ENCODE assay signal across 16 cellular contexts in genomic region chr1:6167391-6168303, GRCh38. TPM values are rescaled to one million over a fixed set of nuclear protein-coding genes. Genes with fewer than 3 reads are reported as not detected.
DNase-seq lines count a peak whose midpoint lies in the region; ATAC-seq, FAIRE-seq and TF ChIP-seq lines count a peak whose summit lies in the region.
"Had no signal": no experiment of that assay in that cellular context is flagged by ENCODE, and none has a peak within 500 bp of the region (broad histone marks: within the 10 kb centered on the region; RNA-seq: fewer than 3 reads in every experiment).

No MANE protein-coding gene starts in this region.

- H3K9me3 ChIP-seq in H1 (ENCODE audit: insufficient read depth in 2 of 2, low read depth in 1 of 2, low read length in 1 of 2) (no peaks in the 10 kb centered on the region), neuronal stem cell (replicated peaks in 1 of 2; ENCODE audit: control insufficient read depth in 2 of 2, insufficient read depth in 1 of 2, low read depth in 1 of 2, low read length in 2 of 2) (no peaks in the 10 kb centered on the region)
- H3K9me3 ChIP-seq: BLaER1 treated with 17β-estradiol and CSF1 and Interleukin-3, amounts not matched to agents 10 nM and 100 nM had no signal

- no peak overlapping the region for H3K18ac ChIP-seq in H1 (ENCODE audit: extremely low read depth, low read length)
- H3K18ac ChIP-seq in neuronal stem cell (ENCODE audit: low read length): no peak overlapping the region

- no peak overlapping the region for H2BK20ac ChIP-seq in H1 (ENCODE audit: low read length)

- no peaks in the 10 kb centered on the region for H3K4me1 Mint-ChIP-seq in osteocyte (ENCODE audit: unreplicated experiment)
- H3K4me1 Mint-ChIP-seq: CD4-positive, CD25-positive, alpha-beta regulatory T cell had no signal

- peaks cover 3% of the 10 kb centered on the region for H3K27me3 Mint-ChIP-seq in osteocyte (ENCODE audit: unreplicated experiment)

- H2BK120ac ChIP-seq in H1 (replicated peaks; ENCODE audit: low read depth, low read length): no peak overlapping the region
- no peak overlapping the region for H2BK120ac ChIP-seq in neuronal stem cell (ENCODE audit: low read depth, low read length)

- no peak for TF ChIP-seq POLR2A in H1 (IDR thresholded peaks at IDR 0.05; ENCODE audit: control extremely low read depth in 1 of 2, low read depth in 2 of 2, low read length in 2 of 2)

- POLR2A ChIA-PET in H1 (lab: Charles Lee; ENCODE audit: partially characterized antibody): interaction anchor here (0.9 to 2.3 kb wide), 3 partner anchors 16 to 52 kb away, joined by 3 to 9 read pairs (median 4); no protein-coding TSS in a partner anchor

- H3K9ac ChIP-seq in H1 (replicated peaks in 1 of 4; ENCODE audit: extremely low read depth in 1 of 4, low read depth in 3 of 4, low read length in 3 of 4) (no peak overlapping the region), neuronal stem cell (ENCODE audit: low read depth, low read length, poor library complexity) (no peak overlapping the region)
- H3K9ac ChIP-seq: BLaER1 treated with 17β-estradiol and CSF1 and Interleukin-3, amounts not matched to agents 10 nM and 100 nM had no signal

- no peak overlapping the region for H2AFZ ChIP-seq in H1 (ENCODE audit: low read length)
- no peak overlapping the region for H2AFZ ChIP-seq in neuronal stem cell (ENCODE audit: low read length)

- TF ChIP-seq EP300 in H1 (IDR thresholded peaks at IDR 0.05; ENCODE audit: borderline replicate concordance in 1 of 2, low read depth in 2 of 2, low read length in 2 of 2): no peak

- 93% methylated on average over 28 of the region's 34 CpGs; no CpG with 5 or more reads in 1 of the 2 experiments for WGBS in H1 (ENCODE audit: extremely low coverage in 1 of 2, insufficient coverage in 1 of 2, insufficient read length in 1 of 2, insufficient replicate concordance in 2 of 2, low coverage in 1 of 2, low lambda C conversion rate in 2 of 2, missing lambda C conversion rate in 1 of 2), 2 experiments
- WGBS in neuronal stem cell (ENCODE audit: extremely low coverage in 2 of 2, insufficient read length in 2 of 2, insufficient replicate concordance in 1 of 2), 2 donors: no CpG with 5 or more reads among the region's 34 CpGs

- H3K36me3 Mint-ChIP-seq in osteocyte (ENCODE audit: unreplicated experiment): no peaks in the 10 kb centered on the region
- H3K36me3 Mint-ChIP-seq: CD4-positive, CD25-positive, alpha-beta regulatory T cell had no signal

- H3K4me1 ChIP-seq in H1 (replicated peaks in 1 of 4; ENCODE audit: control insufficient read depth in 3 of 4, insufficient read depth in 4 of 4, low read length in 3 of 4) (no peaks in the 10 kb centered on the region; a peak in 1 of 7 replicates), neuronal stem cell (ENCODE audit: control insufficient read depth in 2 of 2, insufficient read depth in 1 of 2, low read depth in 1 of 2, low read length in 2 of 2) (no peaks in the 10 kb centered on the region)

- no peak overlapping the region; the same call in 1 of the 2 replicates for H4K8ac ChIP-seq in H1 (ENCODE audit: extremely low read depth, insufficient read depth, low read length)
- no peak overlapping the region for H4K8ac ChIP-seq in neuronal stem cell (ENCODE audit: low read depth, low read length)

- intact Hi-C loops in left ventricle myocardium superior (cut with micrococcal nuclease): no loop called here
- intact Hi-C loops in Right ventricle myocardium superior (cut with DNase I): no loop called here

- peak; percentile 10 for DNase-seq in left ventricle myocardium superior
- DNase-seq in Right ventricle myocardium superior: no peak
- DNase-seq in H1 (ENCODE audit: low read depth in 1 of 2, low spot score in 2 of 2): no peak
- DNase-seq in neuronal stem cell (ENCODE audit: low spot score): no peak
- DNase-seq in NK-92 (lab: John Stamatoyannopoulos, UW; ENCODE audit: unreplicated experiment): no peak
- no peak for DNase-seq in stimulated activated naive CD4-positive, alpha-beta T cell treated with Interleukin-2 at 50 U/mL for 16 hours (lab: John Stamatoyannopoulos, UW)
- DNase-seq in osteocyte (ENCODE audit: extremely low spot score, unreplicated experiment): no peak
- no peak for DNase-seq in epidermal melanocyte (ENCODE audit: insufficient read length, low spot score)
- DNase-seq: 8988T; AML-193; CD4-positive, CD25-positive, alpha-beta regulatory T cell; DMS53; GF-D8 had no signal

- no peak for TF ChIP-seq RAD21 in H1 (IDR thresholded peaks at IDR 0.05 in 1 of 2, conservative IDR thresholded peaks at IDR 0.05 in 1 of 2; ENCODE audit: low read depth in 2 of 2, low read length in 2 of 2)

- TF ChIP-seq CTCF in H1 (IDR thresholded peaks at IDR 0.05; ENCODE audit: control extremely low read depth in 1 of 3, insufficient read depth in 1 of 3, low read depth in 1 of 3, low read length in 3 of 3): no peak
- TF ChIP-seq CTCF in osteocyte (IDR thresholded peaks at IDR 0.05): no peak

- no peak overlapping the region for H2AK5ac ChIP-seq in H1 (ENCODE audit: low read depth, low read length)
- H2AK5ac ChIP-seq in neuronal stem cell (ENCODE audit: low read depth, low read length): no peak overlapping the region

- peaks cover 3% of the 10 kb centered on the region in 2 experiments for H4K20me1 ChIP-seq in H1 (replicated peaks in 1 of 2; ENCODE audit: control insufficient read depth in 1 of 2, insufficient read depth in 2 of 2, low read length in 2 of 2)

- no peak overlapping the region for H3K14ac ChIP-seq in H1 (ENCODE audit: insufficient read length)
- no peak overlapping the region for H3K14ac ChIP-seq in neuronal stem cell (ENCODE audit: low read length)

- H3K4me3 Mint-ChIP-seq in osteocyte (ENCODE audit: unreplicated experiment): no peak overlapping the region
- H3K4me3 Mint-ChIP-seq: CD4-positive, CD25-positive, alpha-beta regulatory T cell had no signal

- CTCF ChIA-PET in H1 (lab: Charles Lee; ENCODE audit: partially characterized antibody): interaction anchor here (0.6 to 1.9 kb wide), 12 partner anchors 10 to 133 kb away, joined by 3 to 7 read pairs (median 4); no protein-coding TSS in a partner anchor

- H3K27ac ChIP-seq in H1 (ENCODE audit: low read depth, low read length): no peak overlapping the region
- no peak overlapping the region for H3K27ac ChIP-seq in neuronal stem cell (replicated peaks; ENCODE audit: low read length)
- H3K27ac ChIP-seq: BLaER1 treated with 17β-estradiol and CSF1 and Interleukin-3, amounts not matched to agents 10 nM and 100 nM had no signal

- H2BK5ac ChIP-seq in H1 (ENCODE audit: low read depth, low read length): no peak overlapping the region
- peak overlapping the region; percentile 24 for H2BK5ac ChIP-seq in neuronal stem cell (ENCODE audit: low read length)

- H3K36me3 ChIP-seq in H1 (ENCODE audit: control insufficient read depth in 2 of 4, insufficient read depth in 4 of 4, low read length in 3 of 4): no peaks in the 10 kb centered on the region
- H3K36me3 ChIP-seq in neuronal stem cell (replicated peaks in 1 of 2; ENCODE audit: control insufficient read depth in 2 of 2, insufficient read depth in 2 of 2, low read length in 2 of 2): no peaks in the 10 kb centered on the region
- H3K36me3 ChIP-seq: BLaER1 treated with 17β-estradiol and CSF1 and Interleukin-3, amounts not matched to agents 10 nM and 100 nM had no signal

- no peaks in the 10 kb centered on the region for H3K23me2 ChIP-seq in H1 (ENCODE audit: low read depth, low read length)

- H3K27me3 ChIP-seq in H1 (replicated peaks in 1 of 4; ENCODE audit: control insufficient read depth in 3 of 4, extremely low read depth in 1 of 4, insufficient read depth in 3 of 4, low read length in 3 of 4) (no peaks in the 10 kb centered on the region; a peak in 1 of 7 replicates), neuronal stem cell (ENCODE audit: control insufficient read depth in 3 of 3, insufficient read depth in 3 of 3, low read depth in 1 of 3, low read length in 3 of 3) (peaks cover 0 to 79% (median under 1%) of the 10 kb centered on the region in 3 experiments)

- H4K91ac ChIP-seq in H1 (replicated peaks; ENCODE audit: insufficient read length, low read length): no peak overlapping the region
- H4K91ac ChIP-seq in neuronal stem cell (ENCODE audit: low read depth, low read length, poor library complexity): no peak overlapping the region

- H3K79me2 ChIP-seq in H1 (ENCODE audit: control insufficient read depth in 1 of 2, insufficient read depth in 2 of 2, low read length in 2 of 2): no peaks in the 10 kb centered on the region

- H2BK15ac ChIP-seq in H1 (ENCODE audit: low read length) (0 out of 2 replicates have a peak overlapping the region, but pooled peaks have one; percentile 75), neuronal stem cell (ENCODE audit: low read length) (no peak overlapping the region)

- FAIRE-seq in H1 (lab: Jason Lieb, UNC): no peak
- FAIRE-seq: GM19239, H54 had no signal

- no peak overlapping the region for H3K27ac Mint-ChIP-seq in osteocyte (ENCODE audit: unreplicated experiment)

- H3K79me1 ChIP-seq in H1 (ENCODE audit: low read depth, low read length) (no peaks in the 10 kb centered on the region), neuronal stem cell (ENCODE audit: low read depth, low read length) (no peaks in the 10 kb centered on the region)

- H2BK12ac ChIP-seq in H1 (ENCODE audit: low read depth, low read length): 0 out of 2 replicates have a peak overlapping the region, but pooled peaks have one; percentile 2
- no peak overlapping the region for H2BK12ac ChIP-seq in neuronal stem cell (ENCODE audit: low read length)

- H3K4me2 ChIP-seq in H1 (ENCODE audit: insufficient read depth in 1 of 2, low read depth in 2 of 2, low read length in 2 of 2): no peak overlapping the region
- H3K4me2 ChIP-seq in neuronal stem cell (ENCODE audit: insufficient read depth, low read length, poor library complexity, severe bottlenecking): no peak overlapping the region

- ATAC-seq in left ventricle myocardium superior (no peak), Right ventricle myocardium superior (ENCODE audit: poor library complexity) (no peak)

- H3K23ac ChIP-seq in H1 (ENCODE audit: insufficient read length) (no peak overlapping the region), neuronal stem cell (ENCODE audit: low read depth, low read length, poor library complexity) (no peak overlapping the region)

- H4K5ac ChIP-seq in H1 (ENCODE audit: insufficient read length, low read depth, low read length): no peak overlapping the region

- no peaks in the 10 kb centered on the region for H3K9me3 Mint-ChIP-seq in osteocyte (ENCODE audit: unreplicated experiment)
- H3K9me3 Mint-ChIP-seq: CD4-positive, CD25-positive, alpha-beta regulatory T cell had no signal

- H3K56ac ChIP-seq in H1 (replicated peaks; ENCODE audit: insufficient read length, low read depth, low read length): no peak overlapping the region

- H3K4me3 ChIP-seq in H1 (ENCODE audit: extremely low read depth in 1 of 4, insufficient read depth in 2 of 4, low read depth in 3 of 4, low read length in 4 of 4): no peak overlapping the region
- no peak overlapping the region for H3K4me3 ChIP-seq in neuronal stem cell (ENCODE audit: low read length in 2 of 2)
- H3K4me3 ChIP-seq: BLaER1 treated with 17β-estradiol and CSF1 and Interleukin-3, amounts not matched to agents 10 nM and 100 nM had no signal

- no peak overlapping the region for H3K4ac ChIP-seq in H1 (replicated peaks; ENCODE audit: insufficient read length, low read depth, low read length)
- no peak overlapping the region for H3K4ac ChIP-seq in neuronal stem cell (ENCODE audit: low read length)

RNA-seq across cellular contexts. Expression of gene CHD5, which starts 12.5 kb away (rescaled TPM):
- 0.12 TPM for total RNA-seq in left ventricle myocardium superior
- not detected for total RNA-seq in Right ventricle myocardium superior
- total RNA-seq in H1 (2021; fragmentation: NEBNext Ultra II Directional; extraction: Animal tissue kit (Norgen Biotek cat#: 25700)): 0.94 and 1.8 TPM in 2 replicates
- 0.42 and 0.58 TPM in 2 replicates for polyA plus RNA-seq in H1 (2011; rRNA removed)
- 0.48 TPM for polyA plus RNA-seq in H1 (2011; cell fraction: cytosol; rRNA removed)
- 3.5 TPM for polyA plus RNA-seq in H1 (2011; cell fraction: nucleus; rRNA removed)
- 0.48 to 1.5 TPM (median 0.97 TPM) in 4 replicates for polyA plus RNA-seq in H1 (2012, experiment 1 of 2)
- 0.43 TPM for polyA plus RNA-seq in H1 (2012, experiment 2 of 2)
- polyA plus RNA-seq in H1 (2013, experiment 1 of 2): 0.77 TPM
- polyA plus RNA-seq in H1 (2013, experiment 2 of 2): 0.31 TPM
- 0.47 and 0.80 TPM in 2 replicates for polyA minus RNA-seq in H1 (2011; rRNA and poly(A)+ RNA removed)
- polyA minus RNA-seq in H1 (2011; cell fraction: cytosol; rRNA and poly(A)+ RNA removed): 0.37 TPM
- polyA minus RNA-seq in H1 (2011; cell fraction: nucleus; rRNA and poly(A)+ RNA removed): 0.90 TPM
- polyA plus RNA-seq in neuronal stem cell (2013, experiment 1 of 2): 0.14 TPM
- polyA plus RNA-seq in neuronal stem cell (2013, experiment 2 of 2): 0.22 TPM
- 0.16 and 0.43 TPM in 2 replicates for total RNA-seq in osteocyte
- total RNA-seq: CD4-positive, CD25-positive, alpha-beta regulatory T cell had no signal
- polyA plus RNA-seq: CD4-positive, CD25-positive, alpha-beta regulatory T cell had no signal

RNA-seq across cellular contexts. Expression of gene RPL22, which starts 31.7 kb away (rescaled TPM):
- total RNA-seq in left ventricle myocardium superior (248 TPM), Right ventricle myocardium superior (234 TPM), osteocyte (359 and 373 TPM in 2 replicates)
- 521 and 545 TPM in 2 replicates for total RNA-seq in H1 (2021; fragmentation: NEBNext Ultra II Directional; extraction: Animal tissue kit (Norgen Biotek cat#: 25700))
- polyA plus RNA-seq in H1 (2011; rRNA removed): 66.8 and 133 TPM in 2 replicates
- 234 TPM for polyA plus RNA-seq in H1 (2011; cell fraction: cytosol; rRNA removed)
- polyA plus RNA-seq in H1 (2011; cell fraction: nucleus; rRNA removed): 28.4 TPM
- 870 to 2,565 TPM (median 1,339 TPM) in 4 replicates for polyA plus RNA-seq in H1 (2012, experiment 1 of 2)
- 330 TPM for polyA plus RNA-seq in H1 (2012, experiment 2 of 2)
- polyA plus RNA-seq in H1 (2013, experiment 1 of 2): 1,194 TPM
- polyA plus RNA-seq in H1 (2013, experiment 2 of 2): 1,207 TPM
- polyA minus RNA-seq in H1 (2011; rRNA and poly(A)+ RNA removed): 27.6 and 29.8 TPM in 2 replicates
- polyA minus RNA-seq in H1 (2011; cell fraction: cytosol; rRNA and poly(A)+ RNA removed): 49.7 TPM
- polyA minus RNA-seq in H1 (2011; cell fraction: nucleus; rRNA and poly(A)+ RNA removed): 47.9 TPM
- polyA plus RNA-seq in neuronal stem cell (2013, experiment 1 of 2): 1,500 TPM
- 1,497 TPM for polyA plus RNA-seq in neuronal stem cell (2013, experiment 2 of 2)

RNA-seq across cellular contexts. Expression of gene RNF207, which starts 38.3 kb away (rescaled TPM):
- 82.3 TPM for total RNA-seq in left ventricle myocardium superior
- total RNA-seq in Right ventricle myocardium superior: 70.1 TPM
- total RNA-seq in H1 (2021; fragmentation: NEBNext Ultra II Directional; extraction: Animal tissue kit (Norgen Biotek cat#: 25700)): 3.9 and 4.2 TPM in 2 replicates
- polyA plus RNA-seq in H1 (2011; rRNA removed): 5.4 and 15.9 TPM in 2 replicates
- polyA plus RNA-seq in H1 (2011; cell fraction: cytosol; rRNA removed): 9.2 TPM
- polyA plus RNA-seq in H1 (2011; cell fraction: nucleus; rRNA removed): 47.4 TPM
- 2.6 to 5.0 TPM (median 3.8 TPM) in 4 replicates for polyA plus RNA-seq in H1 (2012, experiment 1 of 2)
- polyA plus RNA-seq in H1 (2012, experiment 2 of 2): 2.8 TPM
- 4.3 TPM for polyA plus RNA-seq in H1 (2013, experiment 1 of 2)
- polyA plus RNA-seq in H1 (2013, experiment 2 of 2): 3.0 TPM
- polyA minus RNA-seq in H1 (2011; rRNA and poly(A)+ RNA removed): 4.7 and 6.1 TPM in 2 replicates
- 5.7 TPM for polyA minus RNA-seq in H1 (2011; cell fraction: cytosol; rRNA and poly(A)+ RNA removed)
- 17.2 TPM for polyA minus RNA-seq in H1 (2011; cell fraction: nucleus; rRNA and poly(A)+ RNA removed)
- polyA plus RNA-seq in neuronal stem cell (2013, experiment 1 of 2): 0.68 TPM
- polyA plus RNA-seq in neuronal stem cell (2013, experiment 2 of 2): 0.66 TPM
- total RNA-seq in osteocyte: 12.4 TPM in 2 replicates
